In the genomic region with DNA sequence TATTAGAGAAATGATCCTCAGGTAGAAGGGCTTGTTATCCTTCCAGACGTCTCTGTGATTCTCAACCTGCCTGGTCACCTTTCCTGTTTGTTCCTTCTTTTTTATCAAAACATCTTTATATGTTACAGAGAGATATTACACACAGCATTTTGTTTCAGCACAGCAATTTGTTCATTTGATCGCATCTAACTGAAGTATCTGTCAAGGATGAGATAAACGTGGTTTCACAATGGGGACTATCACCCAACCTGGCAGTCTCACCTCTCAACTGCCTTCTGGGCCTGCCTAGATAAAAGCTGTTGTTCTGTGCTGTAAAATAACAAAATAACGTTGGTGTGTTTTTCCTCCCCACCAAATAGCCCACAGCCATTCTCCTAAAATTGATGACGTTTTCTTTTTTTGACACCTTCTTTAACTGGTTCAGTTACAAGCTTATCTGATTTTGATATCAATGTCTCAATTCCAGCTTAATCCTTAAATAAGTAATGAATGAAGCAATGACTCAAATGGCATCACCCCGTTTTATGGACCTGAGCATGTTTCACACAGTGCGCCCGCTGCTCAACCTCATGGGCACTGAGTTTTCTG, we compare ENCODE assay signal across 6 cellular contexts.
"Had no signal": no experiment of that assay in that cellular context is flagged by ENCODE, and none has a peak within 500 bp of the region (broad histone marks: within the 10 kb centered on the region; RNA-seq: fewer than 3 reads in every experiment).

No MANE protein-coding gene starts in this region.

- ATAC-seq: GM23338 had no signal

- H2AFZ ChIP-seq: GM23338 had no signal

- FAIRE-seq: H1, H54 had no signal

- DNase-seq: H9, HCEC 1CT, KG1 had no signal

- H3K4me3 ChIP-seq: GM23338 had no signal

- H3K4me2 ChIP-seq: GM23338 had no signal
